Comparison of ENCODE assay signal across 11 cellular contexts in the genomic region with DNA sequence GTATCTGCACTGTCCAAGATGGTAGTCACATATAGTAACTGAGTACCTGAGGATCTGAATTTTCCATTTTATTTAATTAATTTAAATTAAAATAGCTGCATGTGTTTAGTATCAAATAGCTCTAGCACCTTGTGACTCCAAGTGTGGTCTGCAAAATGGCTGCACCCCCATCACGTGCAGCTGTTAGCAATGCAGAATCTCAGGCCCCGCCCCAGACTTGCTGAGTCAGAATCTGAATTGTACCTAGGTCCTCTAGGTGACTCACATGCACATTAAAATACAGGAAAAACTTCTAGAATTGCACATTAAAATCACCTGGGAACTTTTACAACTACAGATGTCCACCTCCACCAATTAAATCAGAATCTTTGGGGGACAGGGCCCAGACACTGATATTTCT. TPM values are rescaled to one million over a fixed set of nuclear protein-coding genes. Genes with fewer than 3 reads are reported as not detected.
A peak's percentile ranks its signal among the peaks of the same experiment; 100 is the strongest.
DNase-seq lines count a peak whose midpoint lies in the region; ATAC-seq, FAIRE-seq and TF ChIP-seq lines count a peak whose summit lies in the region.
"Had no signal": no experiment of that assay in that cellular context is flagged by ENCODE, and none has a peak within 500 bp of the region (broad histone marks: within the 10 kb centered on the region; RNA-seq: fewer than 3 reads in every experiment).

No MANE protein-coding gene starts in this region.

- DNase-seq in GM12865 (ENCODE audit: low read depth) (peak; percentile 45), RPMI7951 (ENCODE audit: low read depth) (peak; percentile 72), GM12878 (ENCODE audit: low read depth, low spot score) (no peak), smooth muscle cell (lab: John Stamatoyannopoulos, UW; ENCODE audit: unreplicated experiment) (no peak), D341Med (ENCODE audit: low spot score) (no peak), NCI-H1092 (lab: John Stamatoyannopoulos, UW) (no peak), 8988T (no peak), glutamatergic neuron (no peak)
- DNase-seq: Right ventricle myocardium superior had no signal

- H3K27me3 ChIP-seq in GM12878 (replicated peaks in 1 of 2; ENCODE audit: control insufficient read depth in 2 of 2, insufficient read depth in 2 of 2, low read length in 1 of 2) (no peaks in the 10 kb centered on the region), smooth muscle cell (ENCODE audit: low read depth) (no peaks in the 10 kb centered on the region)

- POLR2A ChIA-PET in GM12878 (lab: Charles Lee): no interaction called here

- TF ChIP-seq EP300 in GM12878 (IDR thresholded peaks at IDR 0.05; ENCODE audit: borderline replicate concordance in 1 of 2, control insufficient read depth in 1 of 2, low read depth in 2 of 2, low read length in 2 of 2): no peak

- H3K27ac Mint-ChIP-seq in glutamatergic neuron (ENCODE audit: unreplicated experiment): no peak overlapping the region
- H3K27ac Mint-ChIP-seq: IgD-negative memory B cell had no signal

- no peaks in the 10 kb centered on the region for H3K4me1 ChIP-seq in GM12878 (ENCODE audit: control insufficient read depth, insufficient read depth, low read length)
- peaks cover 14% of the 10 kb centered on the region for H3K4me1 ChIP-seq in smooth muscle cell (ENCODE audit: low read depth)

- H3K4me1 Mint-ChIP-seq in glutamatergic neuron (ENCODE audit: low read depth, unreplicated experiment): no peaks in the 10 kb centered on the region

- no peaks in the 10 kb centered on the region for H3K9me3 ChIP-seq in GM12878 (replicated peaks; ENCODE audit: control insufficient read depth, insufficient read depth, low read length)
- no peaks in the 10 kb centered on the region for H3K9me3 ChIP-seq in smooth muscle cell (replicated peaks; ENCODE audit: low read depth)

- TF ChIP-seq POLR2A in GM12878 (IDR thresholded peaks at IDR 0.05; ENCODE audit: low read depth, low read length): no peak

- TF ChIP-seq CTCF in GM12865 (IDR thresholded peaks at IDR 0.05; ENCODE audit: insufficient read depth, low read depth, low read length, missing control alignments) (no peak), GM12878 (IDR thresholded peaks at IDR 0.05 in 2 of 3, conservative IDR thresholded peaks at IDR 0.05 in 1 of 3; ENCODE audit: control insufficient read depth in 2 of 3, extremely low read depth in 1 of 3, insufficient read depth in 1 of 3, low read depth in 3 of 3, low read length in 3 of 3) (no peak), smooth muscle cell (IDR thresholded peaks at IDR 0.05; ENCODE audit: borderline replicate concordance, insufficient read depth, poor library complexity, severe bottlenecking) (no peak), glutamatergic neuron (IDR thresholded peaks at IDR 0.05; ENCODE audit: partially characterized antibody, unreplicated experiment) (no peak)

- no peak for FAIRE-seq in GM12878 (lab: Jason Lieb, UNC)
- FAIRE-seq: G401.6 had no signal

- peak; percentile 40; the same call in 2 of the 3 replicates for ATAC-seq in GM12878

- H3K36me3 Mint-ChIP-seq in glutamatergic neuron (ENCODE audit: unreplicated experiment): no peaks in the 10 kb centered on the region
- H3K36me3 Mint-ChIP-seq: IgD-negative memory B cell had no signal

- SMC1A ChIA-PET in GM12878 (lab: Charles Lee; ENCODE audit: uncharacterized antibody, unreplicated experiment): no interaction called here

- no peak overlapping the region for H3K4me2 ChIP-seq in GM12878 (ENCODE audit: control insufficient read depth, insufficient read depth)
- peak overlapping the region; percentile 29 for H3K4me2 ChIP-seq in smooth muscle cell

- in situ Hi-C loops in GM12878 (cut with MboI): no loop called here

- intact Hi-C loops in GM12878 (cut with micrococcal nuclease; ENCODE audit: unreplicated experiment): no loop called here

- RAD21 ChIA-PET in GM12878 (lab: Charles Lee; ENCODE audit: unreplicated experiment): no interaction called here

- H3K27ac ChIP-seq in GM12878 (ENCODE audit: control insufficient read depth, insufficient read depth) (no peak overlapping the region), smooth muscle cell (ENCODE audit: low read depth) (peak overlapping the region; percentile 75)

- H3K9ac ChIP-seq in GM12878 (ENCODE audit: control insufficient read depth, insufficient read depth, low read length) (no peak overlapping the region), smooth muscle cell (ENCODE audit: low read depth) (peak overlapping the region; percentile 21)

- no TSS peak for BruUV-seq in GM12878 (replicated peaks; lab: Mats Ljungman, UMichigan)

- H3K4me3 Mint-ChIP-seq in glutamatergic neuron (ENCODE audit: unreplicated experiment): no peak overlapping the region
- H3K4me3 Mint-ChIP-seq: IgD-negative memory B cell had no signal

- 0% methylated on average over 2 of the region's 2 CpGs for WGBS in GM12878 (ENCODE audit: insufficient coverage, insufficient replicate concordance, low lambda C conversion rate, missing lambda C conversion rate)
- 66% methylated on average over 2 of the region's 2 CpGs for WGBS in smooth muscle cell (ENCODE audit: low lambda C conversion rate)

- H3K27me3 Mint-ChIP-seq in glutamatergic neuron (ENCODE audit: unreplicated experiment): peaks cover 3% of the 10 kb centered on the region
- H3K27me3 Mint-ChIP-seq: IgD-negative memory B cell had no signal

- CTCF ChIA-PET in GM12878 (lab: Yijun Ruan, JAX): interaction anchor here (0.8 to 3.8 kb wide), 2 partner anchors 8 to 18 kb away, joined by 3 to 20 read pairs; no protein-coding TSS in a partner anchor

- peaks cover 10% of the 10 kb centered on the region for H3F3A ChIP-seq in smooth muscle cell (ENCODE audit: low read depth)

- H2AFZ ChIP-seq in GM12878 (ENCODE audit: control insufficient read depth, low read depth, low read length): no peak overlapping the region
- no peak overlapping the region for H2AFZ ChIP-seq in smooth muscle cell (ENCODE audit: low read depth)

- no peaks in the 10 kb centered on the region for H3K79me2 ChIP-seq in GM12878 (ENCODE audit: control insufficient read depth, insufficient read depth, low read length)
- H3K79me2 ChIP-seq in smooth muscle cell (ENCODE audit: low read depth): no peaks in the 10 kb centered on the region

- peaks cover 2% of the 10 kb centered on the region for H3K9me3 Mint-ChIP-seq in glutamatergic neuron (ENCODE audit: unreplicated experiment)
- H3K9me3 Mint-ChIP-seq: IgD-negative memory B cell had no signal

- H3K36me3 ChIP-seq in GM12878 (ENCODE audit: control insufficient read depth in 2 of 2, insufficient read depth in 2 of 2, low read length in 1 of 2) (no peaks in the 10 kb centered on the region; a peak in 1 of 4 replicates), smooth muscle cell (ENCODE audit: low read depth) (no peaks in the 10 kb centered on the region)

- TF ChIP-seq RAD21 in GM12878 (IDR thresholded peaks at IDR 0.05; ENCODE audit: insufficient read depth, low read depth, low read length): no peak

- H3K4me3 ChIP-seq in GM12865 (ENCODE audit: low read depth, low read length) (no peak overlapping the region), GM12878 (no peak overlapping the region), smooth muscle cell (no peak overlapping the region)

- no peaks in the 10 kb centered on the region for H4K20me1 ChIP-seq in GM12878 (ENCODE audit: control insufficient read depth, insufficient read depth)
- no peaks in the 10 kb centered on the region for H4K20me1 ChIP-seq in smooth muscle cell (ENCODE audit: low read depth)

RNA-seq across cellular contexts. Expression of gene FAM83C, which starts 19.2 kb away (rescaled TPM):
- total RNA-seq in RPMI7951 (2014; rRNA removed; shearing (Covaris generic)): not detected in 2 replicates
- not detected in 2 replicates for total RNA-seq in GM12878 (2013; cell fraction: nucleolus; rRNA removed)
- total RNA-seq in GM12878 (2014; rRNA removed) (not detected in 2 replicates), GM12878 (2014; rRNA removed; fragmentation: Illumina TruSeq; extraction: Trizol) (not detected in 2 replicates), GM12878 (2021) (not detected in 2 replicates), smooth muscle cell (0.27 and 0.49 TPM in 2 replicates), glutamatergic neuron (ENCODE audit: unreplicated experiment) (not detected)
- polyA plus RNA-seq in GM12878 (2011; ENCODE audit: low read depth): not detected
- polyA plus RNA-seq in GM12878 (2011; rRNA removed) (not detected in 2 replicates), GM12878 (2014; fragmentation: Illumina TruSeq; extraction: Trizol) (not detected in 2 replicates), GM12878 (2014; fragmentation: Nextera tagmentation; extraction: Ambion mirVana) (not detected), GM12878 (2014; rRNA removed) (not detected in 2 replicates), GM12878 (2016; fragmentation: Nextera tagmentation; extraction: Ambion mirVana) (not detected), smooth muscle cell (0.05 TPM in 1 of 2 replicates, not detected in the other)
- not detected in 2 replicates for polyA plus RNA-seq in GM12878 (2011; cell fraction: cytosol; rRNA removed)
- not detected in 2 replicates for polyA plus RNA-seq in GM12878 (2011; cell fraction: nucleus; rRNA removed)
- polyA plus RNA-seq in GM12878 (2012): 0.05 TPM in 1 of 2 replicates, not detected in the other
- not detected in 2 replicates for polyA minus RNA-seq in GM12878 (2011; rRNA and poly(A)+ RNA removed)
- not detected in 2 replicates for polyA minus RNA-seq in GM12878 (2011; cell fraction: cytosol; rRNA and poly(A)+ RNA removed)
- polyA minus RNA-seq in GM12878 (2011; cell fraction: nucleus; rRNA and poly(A)+ RNA removed): not detected in 2 replicates
- total RNA-seq: Right ventricle myocardium superior had no signal
- polyA plus RNA-seq: IgD-negative memory B cell had no signal

RNA-seq across cellular contexts. Expression of gene EIF6, which starts 26.8 kb away (rescaled TPM):
- 434 and 435 TPM in 2 replicates for total RNA-seq in RPMI7951 (2014; rRNA removed; shearing (Covaris generic))
- 28.7 and 28.9 TPM in 2 replicates for total RNA-seq in GM12878 (2013; cell fraction: nucleolus; rRNA removed)
- total RNA-seq in GM12878 (2014; rRNA removed): 189 and 194 TPM in 2 replicates
- 120 and 127 TPM in 2 replicates for total RNA-seq in GM12878 (2014; rRNA removed; fragmentation: Illumina TruSeq; extraction: Trizol)
- 163 and 168 TPM in 2 replicates for total RNA-seq in GM12878 (2021)
- 83.6 TPM for polyA plus RNA-seq in GM12878 (2011; ENCODE audit: low read depth)
- 91.4 and 179 TPM in 2 replicates for polyA plus RNA-seq in GM12878 (2011; rRNA removed)
- 259 and 394 TPM in 2 replicates for polyA plus RNA-seq in GM12878 (2011; cell fraction: cytosol; rRNA removed)
- polyA plus RNA-seq in GM12878 (2011; cell fraction: nucleus; rRNA removed): 240 and 253 TPM in 2 replicates
- 92.0 and 97.7 TPM in 2 replicates for polyA plus RNA-seq in GM12878 (2012)
- 88.4 and 164 TPM in 2 replicates for polyA plus RNA-seq in GM12878 (2014; fragmentation: Illumina TruSeq; extraction: Trizol)
- 100 to 1,000 TPM; 405 to 607 TPM for polyA plus RNA-seq in GM12878 (2014; fragmentation: Nextera tagmentation; extraction: Ambion mirVana)
- 204 and 214 TPM in 2 replicates for polyA plus RNA-seq in GM12878 (2014; rRNA removed)
- polyA plus RNA-seq in GM12878 (2016; fragmentation: Nextera tagmentation; extraction: Ambion mirVana): 100 to 1,000 TPM; 256 to 277 TPM
- polyA minus RNA-seq in GM12878 (2011; rRNA and poly(A)+ RNA removed): 121 and 171 TPM in 2 replicates
- polyA minus RNA-seq in GM12878 (2011; cell fraction: cytosol; rRNA and poly(A)+ RNA removed): 35.1 and 47.9 TPM in 2 replicates
- 25.6 and 46.9 TPM in 2 replicates for polyA minus RNA-seq in GM12878 (2011; cell fraction: nucleus; rRNA and poly(A)+ RNA removed)
- total RNA-seq in smooth muscle cell: 76.4 and 110 TPM in 2 replicates
- 179 and 251 TPM in 2 replicates for polyA plus RNA-seq in smooth muscle cell
- 85.2 TPM for total RNA-seq in glutamatergic neuron (ENCODE audit: unreplicated experiment)

RNA-seq across cellular contexts. Expression of gene MMP24OS, which starts 33.5 kb away (rescaled TPM):
- total RNA-seq in RPMI7951 (2014; rRNA removed; shearing (Covaris generic)): 12.8 and 19.1 TPM in 2 replicates
- 68.0 and 70.0 TPM in 2 replicates for total RNA-seq in GM12878 (2013; cell fraction: nucleolus; rRNA removed)
- total RNA-seq in GM12878 (2014; rRNA removed): 9.6 and 10.7 TPM in 2 replicates
- 6.2 and 7.1 TPM in 2 replicates for total RNA-seq in GM12878 (2014; rRNA removed; fragmentation: Illumina TruSeq; extraction: Trizol)
- 30.9 and 31.4 TPM in 2 replicates for total RNA-seq in GM12878 (2021)
- 9.2 TPM for polyA plus RNA-seq in GM12878 (2011; ENCODE audit: low read depth)
- polyA plus RNA-seq in GM12878 (2011; rRNA removed): 9.6 and 12.3 TPM in 2 replicates
- 16.2 and 16.5 TPM in 2 replicates for polyA plus RNA-seq in GM12878 (2011; cell fraction: cytosol; rRNA removed)
- polyA plus RNA-seq in GM12878 (2011; cell fraction: nucleus; rRNA removed): 31.7 and 36.4 TPM in 2 replicates
- polyA plus RNA-seq in GM12878 (2012): 31.3 and 32.3 TPM in 2 replicates
- 3.4 and 9.1 TPM in 2 replicates for polyA plus RNA-seq in GM12878 (2014; fragmentation: Illumina TruSeq; extraction: Trizol)
- 1 to 10 TPM; 2.0 to 3.6 TPM for polyA plus RNA-seq in GM12878 (2014; fragmentation: Nextera tagmentation; extraction: Ambion mirVana)
- polyA plus RNA-seq in GM12878 (2014; rRNA removed): 25.8 and 27.9 TPM in 2 replicates
- 10 to 100 TPM; 18.3 to 20.0 TPM for polyA plus RNA-seq in GM12878 (2016; fragmentation: Nextera tagmentation; extraction: Ambion mirVana)
- polyA minus RNA-seq in GM12878 (2011; rRNA and poly(A)+ RNA removed): 10.9 and 26.3 TPM in 2 replicates
- 12.2 and 16.9 TPM in 2 replicates for polyA minus RNA-seq in GM12878 (2011; cell fraction: cytosol; rRNA and poly(A)+ RNA removed)
- 35.1 and 46.4 TPM in 2 replicates for polyA minus RNA-seq in GM12878 (2011; cell fraction: nucleus; rRNA and poly(A)+ RNA removed)
- total RNA-seq in smooth muscle cell: 14.3 and 22.7 TPM in 2 replicates
- polyA plus RNA-seq in smooth muscle cell: 43.7 and 44.7 TPM in 2 replicates
- total RNA-seq in glutamatergic neuron (ENCODE audit: unreplicated experiment): 99.0 TPM

Comparison
In these comparisons a context has a peak if more than half of its experiments do, and no peak if none do; other contexts are left out.
1. DNase-seq: peak in GM12865 (single experiment) and RPMI7951 (single experiment); none in GM12878 (single experiment), smooth muscle cell (single experiment), D341Med (single experiment), NCI-H1092 (single experiment), 8988T (single experiment) and glutamatergic neuron (single experiment).